ENCODE assay signal across 1 cellular context in the genomic region with DNA sequence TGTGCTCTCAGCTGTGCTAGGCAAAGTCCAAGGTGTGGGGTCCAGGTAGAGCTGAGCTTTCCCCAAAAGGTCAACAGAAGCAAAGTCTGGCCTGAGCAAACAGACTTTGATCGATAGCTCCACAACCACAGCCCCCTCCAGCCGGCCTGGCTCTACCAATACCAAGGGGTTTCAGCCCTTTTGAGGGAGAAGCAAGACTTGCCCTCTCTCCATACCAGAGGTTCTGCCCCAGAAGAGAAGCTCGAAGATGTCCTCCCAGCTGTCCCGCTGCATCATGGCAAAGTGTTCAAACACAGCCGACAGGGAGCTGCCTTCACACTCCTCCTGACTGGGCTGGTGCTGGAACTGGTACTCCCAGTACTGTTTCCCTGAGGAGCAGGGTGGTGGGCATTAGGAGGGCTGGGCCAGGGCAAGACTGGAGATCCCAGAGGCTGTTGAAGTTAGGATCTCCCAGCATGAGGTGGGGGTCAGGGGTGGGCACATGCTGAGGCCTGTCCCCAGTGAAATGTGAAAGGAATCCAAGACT.
TF ChIP-seq lines count a peak whose summit lies in the region.

No MANE protein-coding gene starts in this region.

TF ChIP-seq in HepG2, 621 proteins besides CTCF, POLR2A, EP300 and RAD21 (continued from another document and continues in another):
- TF ChIP-seq, protein P1, sequence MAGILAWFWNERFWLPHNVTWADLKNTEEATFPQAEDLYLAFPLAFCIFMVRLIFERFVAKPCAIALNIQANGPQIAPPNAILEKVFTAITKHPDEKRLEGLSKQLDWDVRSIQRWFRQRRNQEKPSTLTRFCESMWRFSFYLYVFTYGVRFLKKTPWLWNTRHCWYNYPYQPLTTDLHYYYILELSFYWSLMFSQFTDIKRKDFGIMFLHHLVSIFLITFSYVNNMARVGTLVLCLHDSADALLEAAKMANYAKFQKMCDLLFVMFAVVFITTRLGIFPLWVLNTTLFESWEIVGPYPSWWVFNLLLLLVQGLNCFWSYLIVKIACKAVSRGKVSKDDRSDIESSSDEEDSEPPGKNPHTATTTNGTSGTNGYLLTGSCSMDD (CRISPR knock-in tag; IDR thresholded peaks at IDR 0.05), result no peak
- TF ChIP-seq ZSCAN22 (CRISPR knock-in tag; IDR thresholded peaks at IDR 0.05) (no peak), ONECUT2 (CRISPR knock-in tag; IDR thresholded peaks at IDR 0.05) (peak; percentile 97), NPAS2 (CRISPR knock-in tag; IDR thresholded peaks at IDR 0.05; ENCODE audit: borderline replicate concordance) (no peak), DBP (CRISPR knock-in tag; IDR thresholded peaks at IDR 0.05; ENCODE audit: not compliant biosample characterization) (no peak), NFKBIZ (CRISPR knock-in tag; IDR thresholded peaks at IDR 0.05) (0 out of 2 replicates have a peak, but pooled peaks have one; percentile 66), SALL1 (CRISPR knock-in tag; IDR thresholded peaks at IDR 0.05) (peak; percentile 96), KAT8 (CRISPR knock-in tag; IDR thresholded peaks at IDR 0.05) (peak; percentile 47; the same call in 1 of the 2 replicates), THAP11 (CRISPR knock-in tag; IDR thresholded peaks at IDR 0.05) (peak; percentile 70), TP53 (CRISPR knock-in tag; conservative IDR thresholded peaks at IDR 0.05) (no peak), KDM4B (CRISPR knock-in tag; IDR thresholded peaks at IDR 0.05) (no peak), ZNF451 (CRISPR knock-in tag; IDR thresholded peaks at IDR 0.05) (no peak), NCOA1 (CRISPR knock-in tag; IDR thresholded peaks at IDR 0.05) (peak; percentile 94), SYNCRIP (IDR thresholded peaks at IDR 0.05; ENCODE audit: insufficient read depth, low read depth, low read length) (no peak), CEBPG (CRISPR knock-in tag; IDR thresholded peaks at IDR 0.05) (peak; percentile 59), ZNF816 (CRISPR knock-in tag; IDR thresholded peaks at IDR 0.05; ENCODE audit: borderline replicate concordance) (no peak), MBNL3 (CRISPR knock-in tag; conservative IDR thresholded peaks at IDR 0.05) (no peak), RCOR2 (CRISPR knock-in tag; IDR thresholded peaks at IDR 0.05) (peak; percentile 88), ZBTB10 (CRISPR knock-in tag; IDR thresholded peaks at IDR 0.05; ENCODE audit: borderline replicate concordance) (peak; percentile 85; the same call in 1 of the 2 replicates), ZMYM2 (CRISPR knock-in tag; IDR thresholded peaks at IDR 0.05) (peak; percentile 82), NR2C2 (CRISPR knock-in tag; IDR thresholded peaks at IDR 0.05; ENCODE audit: borderline replicate concordance) (peak; percentile 88), ZNF337 (CRISPR knock-in tag; IDR thresholded peaks at IDR 0.05; ENCODE audit: borderline replicate concordance, low read depth) (no peak), NFATC3 (CRISPR knock-in tag; IDR thresholded peaks at IDR 0.05) (no peak), ADNP (CRISPR knock-in tag; IDR thresholded peaks at IDR 0.05) (no peak), ZNF605 (CRISPR knock-in tag; IDR thresholded peaks at IDR 0.05) (no peak), NCOA5 (CRISPR knock-in tag; IDR thresholded peaks at IDR 0.05) (no peak), HNF4G (IDR thresholded peaks at IDR 0.05; ENCODE audit: borderline replicate concordance, low read depth, low read length) (peak; percentile 100), HNF4G (CRISPR knock-in tag; IDR thresholded peaks at IDR 0.05; ENCODE audit: borderline replicate concordance, low read depth) (peak; percentile 99), REPIN1 (CRISPR knock-in tag; IDR thresholded peaks at IDR 0.05; ENCODE audit: borderline replicate concordance, low read depth) (peak; percentile 71; the same call in 1 of the 2 replicates), ZKSCAN5 (CRISPR knock-in tag; IDR thresholded peaks at IDR 0.05) (no peak), ZBTB21 (CRISPR knock-in tag; IDR thresholded peaks at IDR 0.05) (0 out of 2 replicates have a peak, but pooled peaks have one; percentile 30), ZSCAN20 (CRISPR knock-in tag; IDR thresholded peaks at IDR 0.05; ENCODE audit: borderline replicate concordance) (no peak), TRIM24 (CRISPR knock-in tag; IDR thresholded peaks at IDR 0.05) (no peak), ZSCAN21 (CRISPR knock-in tag; IDR thresholded peaks at IDR 0.05; ENCODE audit: borderline replicate concordance) (no peak), ZBED4 (CRISPR knock-in tag; IDR thresholded peaks at IDR 0.05; ENCODE audit: borderline replicate concordance) (peak; percentile 71; the same call in 1 of the 2 replicates), SRSF1 (optimal IDR thresholded peaks at IDR 0.05; ENCODE audit: low read depth, low read length) (peak; percentile 8), EZH2 (conservative IDR thresholded peaks at IDR 0.05; ENCODE audit: low read depth, low read length) (no peak), YEATS4 (CRISPR knock-in tag; IDR thresholded peaks at IDR 0.05; ENCODE audit: borderline replicate concordance) (peak; percentile 72; the same call in 1 of the 2 replicates), ZBTB39 (CRISPR knock-in tag; IDR thresholded peaks at IDR 0.05) (no peak), ZBTB37 (CRISPR knock-in tag; IDR thresholded peaks at IDR 0.05) (peak; percentile 96), ARNT (IDR thresholded peaks at IDR 0.05) (no peak), HNF4A (CRISPR knock-in tag; IDR thresholded peaks at IDR 0.05) (peak; percentile 99), NFYC (CRISPR knock-in tag; IDR thresholded peaks at IDR 0.05) (no peak; the same call in 1 of the 2 replicates), ZBTB7A (CRISPR knock-in tag; IDR thresholded peaks at IDR 0.05) (peak; percentile 91)
- TF ChIP-seq, protein P2, sequence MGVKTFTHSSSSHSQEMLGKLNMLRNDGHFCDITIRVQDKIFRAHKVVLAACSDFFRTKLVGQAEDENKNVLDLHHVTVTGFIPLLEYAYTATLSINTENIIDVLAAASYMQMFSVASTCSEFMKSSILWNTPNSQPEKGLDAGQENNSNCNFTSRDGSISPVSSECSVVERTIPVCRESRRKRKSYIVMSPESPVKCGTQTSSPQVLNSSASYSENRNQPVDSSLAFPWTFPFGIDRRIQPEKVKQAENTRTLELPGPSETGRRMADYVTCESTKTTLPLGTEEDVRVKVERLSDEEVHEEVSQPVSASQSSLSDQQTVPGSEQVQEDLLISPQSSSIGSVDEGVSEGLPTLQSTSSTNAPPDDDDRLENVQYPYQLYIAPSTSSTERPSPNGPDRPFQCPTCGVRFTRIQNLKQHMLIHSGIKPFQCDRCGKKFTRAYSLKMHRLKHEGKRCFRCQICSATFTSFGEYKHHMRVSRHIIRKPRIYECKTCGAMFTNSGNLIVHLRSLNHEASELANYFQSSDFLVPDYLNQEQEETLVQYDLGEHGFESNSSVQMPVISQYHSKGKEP (CRISPR knock-in tag; IDR thresholded peaks at IDR 0.05), result no peak
- TF ChIP-seq, protein P3, sequence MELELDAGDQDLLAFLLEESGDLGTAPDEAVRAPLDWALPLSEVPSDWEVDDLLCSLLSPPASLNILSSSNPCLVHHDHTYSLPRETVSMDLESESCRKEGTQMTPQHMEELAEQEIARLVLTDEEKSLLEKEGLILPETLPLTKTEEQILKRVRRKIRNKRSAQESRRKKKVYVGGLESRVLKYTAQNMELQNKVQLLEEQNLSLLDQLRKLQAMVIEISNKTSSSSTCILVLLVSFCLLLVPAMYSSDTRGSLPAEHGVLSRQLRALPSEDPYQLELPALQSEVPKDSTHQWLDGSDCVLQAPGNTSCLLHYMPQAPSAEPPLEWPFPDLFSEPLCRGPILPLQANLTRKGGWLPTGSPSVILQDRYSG (CRISPR knock-in tag; IDR thresholded peaks at IDR 0.05), result no peak
- TF ChIP-seq, protein P4, sequence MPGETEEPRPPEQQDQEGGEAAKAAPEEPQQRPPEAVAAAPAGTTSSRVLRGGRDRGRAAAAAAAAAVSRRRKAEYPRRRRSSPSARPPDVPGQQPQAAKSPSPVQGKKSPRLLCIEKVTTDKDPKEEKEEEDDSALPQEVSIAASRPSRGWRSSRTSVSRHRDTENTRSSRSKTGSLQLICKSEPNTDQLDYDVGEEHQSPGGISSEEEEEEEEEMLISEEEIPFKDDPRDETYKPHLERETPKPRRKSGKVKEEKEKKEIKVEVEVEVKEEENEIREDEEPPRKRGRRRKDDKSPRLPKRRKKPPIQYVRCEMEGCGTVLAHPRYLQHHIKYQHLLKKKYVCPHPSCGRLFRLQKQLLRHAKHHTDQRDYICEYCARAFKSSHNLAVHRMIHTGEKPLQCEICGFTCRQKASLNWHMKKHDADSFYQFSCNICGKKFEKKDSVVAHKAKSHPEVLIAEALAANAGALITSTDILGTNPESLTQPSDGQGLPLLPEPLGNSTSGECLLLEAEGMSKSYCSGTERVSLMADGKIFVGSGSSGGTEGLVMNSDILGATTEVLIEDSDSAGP (CRISPR knock-in tag; IDR thresholded peaks at IDR 0.05; ENCODE audit: borderline replicate concordance), result peak; percentile 79
